In genomic region chr9:127898433-127899199, GRCh38 we compare ENCODE assay signal across 8 cellular contexts. TPM values are rescaled to one million over a fixed set of nuclear protein-coding genes. Genes with fewer than 3 reads are reported as not detected.
DNase-seq lines count a peak whose midpoint lies in the region; ATAC-seq lines count a peak whose summit lies in the region.

No MANE protein-coding gene starts in this region.

- H3K4me1 ChIP-seq in skeletal muscle tissue (ENCODE audit: control insufficient read depth in 3 of 3, insufficient read depth in 3 of 3, low read length in 3 of 3), result peaks cover 32 to 44% (median 36%) of the 10 kb centered on the region in 3 donors

- H3K27ac ChIP-seq in skeletal muscle tissue (ENCODE audit: low read depth, low read length), result peak overlapping the region; percentile 93

- H3K4me3 ChIP-seq in iPS-11a (ENCODE audit: low read depth, low read length), result peak overlapping the region; percentile 67
- H3K4me3 ChIP-seq in skeletal muscle tissue (ENCODE audit: low read length in 3 of 3), result peak overlapping the region; percentile 78 to 83 (median 80)

- H3K9me3 ChIP-seq in skeletal muscle tissue (ENCODE audit: control insufficient read depth in 3 of 3, low read length in 3 of 3), result peaks cover 0 to under 1% (median 0%) of the 10 kb centered on the region in 3 donors

- H3K27me3 ChIP-seq in skeletal muscle tissue (ENCODE audit: control insufficient read depth in 3 of 3, insufficient read depth in 3 of 3, low read length in 3 of 3), result no peaks in the 10 kb centered on the region

- H3K36me3 ChIP-seq in skeletal muscle tissue (ENCODE audit: control insufficient read depth in 3 of 3, insufficient read depth in 3 of 3, low read length in 3 of 3), result peaks cover 26 to 30% (median 27%) of the 10 kb centered on the region in 3 donors

- ATAC-seq in HG03378 (IDR thresholded peaks at IDR 0.05; ENCODE audit: unreplicated experiment) (no peak), GM21786 (IDR thresholded peaks at IDR 0.05; ENCODE audit: unreplicated experiment) (no peak)

- H3K9ac ChIP-seq in skeletal muscle tissue (ENCODE audit: low read depth in 1 of 3, low read length in 3 of 3), result peak overlapping the region; percentile 83 to 89 (median 88)

- DNase-seq in NCI-H2171 treated with DMSO at 0.1 percent for 48 hours (lab: John Stamatoyannopoulos, UW), result peak; percentile 30
- DNase-seq in NCI-H2171 (lab: John Stamatoyannopoulos, UW), result no peak
- peak; percentile 59 for DNase-seq in M059J (ENCODE audit: low read depth)
- DNase-seq in astrocyte of the hippocampus (ENCODE audit: low read depth, low spot score), result peak; percentile 75

RNA-seq across cellular contexts. Expression of gene ST6GALNAC6, which starts 0.8 kb away (rescaled TPM):
- 15.9 and 29.4 TPM in 2 replicates for total RNA-seq in M059J (2014; rRNA removed; shearing (Covaris generic))
- total RNA-seq in skeletal muscle tissue, result 33.9 TPM

RNA-seq across cellular contexts. Expression of gene ST6GALNAC4, which starts 18.2 kb away (rescaled TPM):
- 12.2 and 12.6 TPM in 2 replicates for total RNA-seq in M059J (2014; rRNA removed; shearing (Covaris generic))
- total RNA-seq in skeletal muscle tissue, result 23.5 TPM

RNA-seq across cellular contexts. Expression of gene AK1, which starts 21.1 kb away (rescaled TPM):
- total RNA-seq in M059J (2014; rRNA removed; shearing (Covaris generic)), result 58.5 and 86.3 TPM in 2 replicates
- 359 TPM for total RNA-seq in skeletal muscle tissue

RNA-seq across cellular contexts. Expression of gene PIP5KL1, which starts 32.0 kb away (rescaled TPM):
- total RNA-seq in M059J (2014; rRNA removed; shearing (Covaris generic)), result 1.6 TPM in 1 of 2 replicates, not detected in the other
- total RNA-seq in skeletal muscle tissue, result not detected

RNA-seq across cellular contexts. Expression of gene DPM2, which starts 39.0 kb away (rescaled TPM):
- total RNA-seq in M059J (2014; rRNA removed; shearing (Covaris generic)), result 53.8 and 77.2 TPM in 2 replicates
- total RNA-seq in skeletal muscle tissue, result 7.3 TPM
